1 cellular context compared by ENCODE assay signal in the genomic region with DNA sequence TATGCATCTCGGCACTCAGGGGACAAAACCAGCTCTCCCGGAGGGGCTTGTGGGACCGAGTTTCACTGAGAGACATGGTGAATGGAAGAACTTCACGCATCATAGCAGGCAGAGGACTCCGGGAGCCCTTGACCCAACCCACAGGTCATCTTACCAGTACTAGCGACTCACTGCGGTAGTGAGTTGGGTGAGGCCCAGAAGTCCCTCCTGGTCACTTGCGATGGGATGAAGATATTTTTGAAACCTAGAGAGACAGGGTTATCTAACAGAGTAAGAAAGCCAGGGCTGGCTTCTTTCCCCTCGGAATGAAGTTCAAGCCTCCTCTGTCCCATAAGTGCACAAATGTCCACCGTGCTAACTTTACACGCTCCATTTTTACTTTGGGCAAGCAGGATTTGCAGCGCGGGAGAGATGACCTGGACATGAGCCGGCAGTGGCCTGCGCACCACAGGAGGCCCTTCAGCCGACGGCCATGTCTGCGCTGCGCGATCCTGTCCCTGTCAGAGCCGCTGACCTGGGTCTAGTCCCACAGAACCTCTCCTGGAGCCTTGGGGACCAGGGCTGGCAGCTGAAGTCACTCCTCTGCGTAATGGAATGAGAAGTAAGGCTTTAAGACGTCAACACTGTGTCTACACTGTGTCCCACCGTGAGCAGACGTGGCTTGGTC.
TF ChIP-seq lines count a peak whose summit lies in the region.

No MANE protein-coding gene starts in this region.

TF ChIP-seq in H1, 55 proteins besides CTCF, POLR2A, EP300 and RAD21:
- TF ChIP-seq BCL11A (IDR thresholded peaks at IDR 0.05; ENCODE audit: low read depth in 2 of 2, low read length in 2 of 2) (no peak), TAF7 (optimal IDR thresholded peaks at IDR 0.05; ENCODE audit: borderline replicate concordance, low read depth, low read length) (no peak), JUN (IDR thresholded peaks at IDR 0.05; ENCODE audit: low read depth, low read length) (no peak), CEBPB (IDR thresholded peaks at IDR 0.05; ENCODE audit: low read depth, low read length) (no peak), NANOG (IDR thresholded peaks at IDR 0.05; ENCODE audit: insufficient read depth, low read depth, low read length, poor library complexity, severe bottlenecking) (no peak), GTF2F1 (IDR thresholded peaks at IDR 0.05; ENCODE audit: borderline replicate concordance, low read depth, low read length) (no peak), MAFK (IDR thresholded peaks at IDR 0.05; ENCODE audit: low read depth, low read length) (no peak), SRF (IDR thresholded peaks at IDR 0.05; ENCODE audit: low read depth, low read length) (no peak), POLR2AphosphoS5 (IDR thresholded peaks at IDR 0.05; ENCODE audit: low read depth, low read length) (no peak), SUZ12 (IDR thresholded peaks at IDR 0.05; ENCODE audit: low read length) (no peak), GABPA (IDR thresholded peaks at IDR 0.05; ENCODE audit: borderline replicate concordance, insufficient read depth, low read length) (no peak), ZNF274 (IDR thresholded peaks at IDR 0.05; ENCODE audit: borderline replicate concordance, extremely low read depth, low read length) (no peak), NRF1 (IDR thresholded peaks at IDR 0.05; ENCODE audit: low read depth, low read length) (no peak)
- TF ChIP-seq, protein P1, sequence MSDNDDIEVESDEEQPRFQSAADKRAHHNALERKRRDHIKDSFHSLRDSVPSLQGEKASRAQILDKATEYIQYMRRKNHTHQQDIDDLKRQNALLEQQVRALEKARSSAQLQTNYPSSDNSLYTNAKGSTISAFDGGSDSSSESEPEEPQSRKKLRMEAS (IDR thresholded peaks at IDR 0.05) = no peak
- TF ChIP-seq, protein P2, sequence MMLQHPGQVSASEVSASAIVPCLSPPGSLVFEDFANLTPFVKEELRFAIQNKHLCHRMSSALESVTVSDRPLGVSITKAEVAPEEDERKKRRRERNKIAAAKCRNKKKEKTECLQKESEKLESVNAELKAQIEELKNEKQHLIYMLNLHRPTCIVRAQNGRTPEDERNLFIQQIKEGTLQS (IDR thresholded peaks at IDR 0.05; ENCODE audit: insufficient read depth, low read depth, low read length) = no peak
